In the genomic region with DNA sequence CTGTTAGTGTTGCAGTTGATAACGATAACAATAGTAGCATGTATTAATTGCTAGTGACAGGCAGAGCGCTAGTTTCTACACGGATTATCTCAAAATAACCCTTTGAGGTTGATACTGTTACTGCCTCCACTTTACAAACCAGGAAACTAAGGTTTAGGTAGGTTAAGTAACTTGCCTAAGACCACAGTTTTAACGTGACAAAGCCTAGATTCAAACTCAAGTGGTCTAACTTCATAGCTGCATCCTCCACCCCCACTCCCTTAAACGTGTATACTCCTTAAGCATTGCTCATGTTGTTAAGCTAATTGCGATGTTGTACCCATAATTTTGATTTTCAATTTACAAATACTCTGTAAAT, we compare ENCODE assay signal across 8 cellular contexts. TPM values are rescaled to one million over a fixed set of nuclear protein-coding genes. Genes with fewer than 3 reads are reported as not detected.
DNase-seq lines count a peak whose midpoint lies in the region; ATAC-seq and TF ChIP-seq lines count a peak whose summit lies in the region.

No MANE protein-coding gene starts in this region.

- H3K4me2 ChIP-seq in Karpas-422 (ENCODE audit: low read depth, low read length, poor library complexity, severe bottlenecking): peak overlapping the region; percentile 82

- H4K20me1 ChIP-seq in Karpas-422 (ENCODE audit: insufficient read depth, low read depth, low read length): 0 out of 2 replicates have a peak, but pooled peaks cover 7% of the 10 kb centered on the region

- H3K79me2 ChIP-seq in Karpas-422 (ENCODE audit: low read length): peaks cover 58% of the 10 kb centered on the region

- H3K4me3 ChIP-seq in Karpas-422 (ENCODE audit: low read length) (peak overlapping the region; percentile 96), coronary artery (peak overlapping the region; percentile 86), neuron (ENCODE audit: low read length) (peak overlapping the region; percentile 94)

- no peak for TF ChIP-seq CTCF in coronary artery (IDR thresholded peaks at IDR 0.05)

- H2AFZ ChIP-seq in Karpas-422 (ENCODE audit: low read length) (no peak overlapping the region), neuron (ENCODE audit: low read depth, low read length) (peak overlapping the region; percentile 85)

- H3K27ac ChIP-seq in Karpas-422 (ENCODE audit: low read length) (peak overlapping the region; percentile 61), coronary artery (peak overlapping the region in 1 of 2 donors; percentile 83)

- no peaks in the 10 kb centered on the region for H3K9me2 ChIP-seq in Karpas-422 (replicated peaks; ENCODE audit: insufficient read depth, low read length)

- H3K27me3 ChIP-seq in Karpas-422 (ENCODE audit: low read length) (no peaks in the 10 kb centered on the region), neuron (ENCODE audit: insufficient read depth, low read length) (no peaks in the 10 kb centered on the region)

- H3K36me3 ChIP-seq in Karpas-422 (ENCODE audit: insufficient read depth, low read length) (peaks cover 11% of the 10 kb centered on the region; the same call in 1 of the 2 replicates), neuron (ENCODE audit: insufficient read depth, low read length) (peaks cover 2% of the 10 kb centered on the region)

- peak overlapping the region; percentile 94 for H3K9ac ChIP-seq in Karpas-422 (ENCODE audit: low read length)

- DNase-seq in DMS 273 (lab: John Stamatoyannopoulos, UW; ENCODE audit: unreplicated experiment): peak; percentile 46
- DNase-seq in DMS 273 treated with DMSO at 0.1 percent for 48 hours (lab: John Stamatoyannopoulos, UW): no peak
- DNase-seq in Karpas-422: peak; percentile 61
- no peak for DNase-seq in coronary artery (ENCODE audit: low spot score)
- no peak for DNase-seq in pons (ENCODE audit: low spot score)
- DNase-seq in NCI-H2171 (lab: John Stamatoyannopoulos, UW): no peak

- no peaks in the 10 kb centered on the region for H3K9me3 ChIP-seq in Karpas-422 (ENCODE audit: low read length)
- no peaks in the 10 kb centered on the region for H3K9me3 ChIP-seq in neuron (ENCODE audit: low read length)

- H3K4me1 ChIP-seq in Karpas-422 (ENCODE audit: low read length): peaks cover 24% of the 10 kb centered on the region
- peaks cover 26% of the 10 kb centered on the region for H3K4me1 ChIP-seq in neuron (ENCODE audit: insufficient read depth, low read length)

- ATAC-seq in HG02973 (IDR thresholded peaks at IDR 0.05; ENCODE audit: unreplicated experiment): no peak

RNA-seq across cellular contexts. Expression of gene ME2, which starts 1.2 kb away (rescaled TPM):
- total RNA-seq in Karpas-422 (2014; rRNA removed; shearing (Covaris generic); ENCODE audit: low replicate concordance): 137 and 184 TPM in 2 replicates

Comparison
In these comparisons a context has a peak if more than half of its experiments do, and no peak if none do; other contexts are left out.
1. DNase-seq: peak in DMS 273 (single experiment) and Karpas-422 (single experiment); none in DMS 273 treated with DMSO at 0.1 percent for 48 hours (single experiment), coronary artery (single experiment), pons (single experiment) and NCI-H2171 (single experiment).
2. Peak in every context shown above with its lines, with median percentiles within 50 percentile points of each other: H3K4me3 ChIP-seq.